ENCODE assay signal across 8 cellular contexts in the genomic region with DNA sequence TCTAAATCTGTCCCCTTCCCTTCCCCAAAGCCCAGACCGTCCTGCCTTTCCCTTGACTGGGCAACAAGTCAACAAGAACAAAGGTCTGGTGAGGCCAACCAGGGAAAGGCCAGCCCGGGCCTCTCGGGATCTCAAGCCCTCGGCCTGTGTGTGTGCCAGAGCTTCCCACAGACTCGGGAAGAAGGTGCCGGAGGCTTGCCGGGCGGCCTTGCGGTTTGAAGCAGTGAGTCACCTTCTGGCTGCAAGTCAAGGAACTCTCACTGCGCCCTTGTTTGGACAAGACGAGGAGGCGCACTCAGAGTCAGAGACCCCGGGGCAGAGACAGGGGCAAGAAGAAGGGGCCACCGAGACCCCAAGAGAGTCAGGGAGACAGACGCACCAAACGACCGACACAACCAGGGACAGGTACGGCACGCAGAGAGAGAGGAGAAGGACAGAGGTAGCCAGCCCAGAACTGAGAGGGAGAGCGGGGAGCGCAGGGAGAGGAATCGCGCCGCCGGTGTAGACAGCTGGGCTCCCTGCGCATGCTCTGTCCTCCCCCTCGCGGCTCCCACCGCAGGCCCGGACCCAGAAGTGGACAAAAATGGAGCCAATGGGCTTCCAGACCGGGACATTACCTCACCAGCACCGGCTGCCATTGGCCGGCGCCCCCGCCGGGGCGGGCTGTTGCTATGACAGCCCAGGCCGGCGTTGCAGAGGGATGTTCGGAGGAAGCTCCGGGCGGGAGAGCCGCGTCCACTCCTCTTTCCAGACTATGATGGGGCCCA.
DNase-seq lines count a peak whose midpoint lies in the region; ATAC-seq and TF ChIP-seq lines count a peak whose summit lies in the region.

No MANE protein-coding gene starts in this region.

- H3K4me3 ChIP-seq in H7 (ENCODE audit: insufficient read depth, low read depth, low read length) (peak overlapping the region; percentile 45), MG63 (peak overlapping the region; percentile 54), fibroblast of pulmonary artery (replicated peaks; ENCODE audit: low read depth, low read length) (peak overlapping the region; percentile 50)

- H3K27me3 Mint-ChIP-seq in naive thymus-derived CD8-positive, alpha-beta T cell: peaks cover 33 to 69% (median 57%) of the 10 kb centered on the region in 5 donors

- H3K27ac Mint-ChIP-seq in naive thymus-derived CD8-positive, alpha-beta T cell: peak overlapping the region in 3 of 10 donors; percentile 17 to 87 (median 33)

- H3K27me3 ChIP-seq in H7 (ENCODE audit: control insufficient read depth, insufficient read depth, low read length) (peaks cover 9% of the 10 kb centered on the region), MG63 (no peaks in the 10 kb centered on the region)

- H3K36me3 ChIP-seq in H7 (replicated peaks; ENCODE audit: control insufficient read depth, insufficient read depth, low read length) (no peaks in the 10 kb centered on the region), MG63 (no peaks in the 10 kb centered on the region)

- DNase-seq in DMS53 treated with DMSO at 0.1 percent for 48 hours (lab: John Stamatoyannopoulos, UW; ENCODE audit: unreplicated experiment): peak; percentile 97
- peak; percentile 100 for DNase-seq in H7
- peak; percentile 99 for DNase-seq in MG63
- peak; percentile 97 to 99 for DNase-seq in SHP77 (lab: John Stamatoyannopoulos, UW)
- peak; percentile 84 for DNase-seq in activated effector memory CD4-positive, alpha-beta T cell treated with anti-CD3 and anti-CD28 coated beads, Interleukin-2, amount 50 U/mL, for 16 hours
- peak; percentile 100 for DNase-seq in fibroblast of pulmonary artery (ENCODE audit: low read depth)
- DNase-seq in naive thymus-derived CD8-positive, alpha-beta T cell: peak in 8 of 10 donors; percentile 5 to 35 (median 15)
- DNase-seq in stimulated activated naive CD8-positive, alpha-beta T cell treated with anti-CD3 and anti-CD28 coated beads, Interleukin-15, Interleukin-2, amounts not matched to agents 100 U/mL and 50 U/mL, for 24 hours: peak; percentile 68

- peaks cover 0 to under 1% (median 0%) of the 10 kb centered on the region in 9 donors for H3K9me3 Mint-ChIP-seq in naive thymus-derived CD8-positive, alpha-beta T cell

- peaks cover 0 to 2% (median 0%) of the 10 kb centered on the region in 3 donors for H3K36me3 Mint-ChIP-seq in naive thymus-derived CD8-positive, alpha-beta T cell

- POLR2A ChIA-PET in naive thymus-derived CD8-positive, alpha-beta T cell (lab: Charles Lee): no interaction called here

- peak; percentile 83 for ATAC-seq in naive thymus-derived CD8-positive, alpha-beta T cell
- peak; percentile 90 for ATAC-seq in stimulated activated naive CD8-positive, alpha-beta T cell treated with anti-CD3 and anti-CD28 coated beads, Interleukin-15, Interleukin-2, amounts not matched to agents 100 U/mL and 50 U/mL, for 24 hours

- peaks cover 18 to 29% (median 24%) of the 10 kb centered on the region in 4 donors for H3K4me1 Mint-ChIP-seq in naive thymus-derived CD8-positive, alpha-beta T cell

- no peak for TF ChIP-seq CTCF in fibroblast of pulmonary artery (IDR thresholded peaks at IDR 0.05; ENCODE audit: low read length, missing control alignments)

- no peaks in the 10 kb centered on the region for H3K9me3 ChIP-seq in MG63

- H3K4me3 Mint-ChIP-seq in naive thymus-derived CD8-positive, alpha-beta T cell: peak overlapping the region; percentile 64 to 92 (median 82)

Comparison
In these comparisons a context has a peak if more than half of its experiments do, and no peak if none do; other contexts are left out.
1. Peak in every context shown above with its lines: DNase-seq, ATAC-seq and H3K4me3 ChIP-seq.
2. DNase-seq: peak in every context shown above with its lines; median percentile 100 in H7; 100 in fibroblast of pulmonary artery; 99 in MG63; 98 in SHP77; 97 in DMS53 treated with DMSO at 0.1 percent for 48 hours; 84 in activated effector memory CD4-positive, alpha-beta T cell treated with anti-CD3 and anti-CD28 coated beads, Interleukin-2, amount 50 U/mL, for 16 hours; 68 in stimulated activated naive CD8-positive, alpha-beta T cell treated with anti-CD3 and anti-CD28 coated beads, Interleukin-15, Interleukin-2, amounts not matched to agents 100 U/mL and 50 U/mL, for 24 hours; 15 in naive thymus-derived CD8-positive, alpha-beta T cell.